Comparison of ENCODE assay signal across 21 cellular contexts in the genomic region with DNA sequence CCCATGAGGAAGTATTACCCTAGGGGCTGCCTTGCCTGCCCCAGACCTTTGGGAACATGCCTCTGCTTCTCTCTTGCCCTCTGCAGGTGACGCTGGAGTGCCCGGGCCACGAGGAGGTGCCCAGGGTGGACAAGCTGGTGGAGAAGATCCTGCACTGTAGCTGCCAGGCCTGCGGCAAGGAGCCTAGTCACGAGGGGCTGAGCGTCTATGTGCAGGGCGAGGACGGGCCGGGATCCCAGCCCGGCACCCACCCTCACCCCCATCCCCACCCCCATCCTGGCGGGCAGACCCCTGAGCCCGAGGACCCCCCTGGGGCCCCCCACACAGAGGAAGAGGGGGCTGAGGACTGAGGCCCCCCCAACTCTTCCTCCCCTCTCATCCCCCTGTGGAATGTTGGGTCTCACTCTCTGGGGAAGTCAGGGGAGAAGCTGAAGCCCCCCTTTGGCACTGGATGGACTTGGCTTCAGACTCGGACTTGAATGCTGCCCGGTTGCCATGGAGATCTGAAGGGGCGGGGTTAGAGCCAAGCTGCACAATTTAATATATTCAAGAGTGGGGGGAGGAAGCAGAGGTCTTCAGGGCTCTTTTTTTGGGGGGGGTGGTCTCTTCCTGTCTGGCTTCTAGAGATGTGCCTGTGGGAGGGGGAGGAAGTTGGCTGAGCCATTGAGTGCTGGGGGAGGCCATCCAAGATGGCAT. TPM values are rescaled to one million over a fixed set of nuclear protein-coding genes. Genes with fewer than 3 reads are reported as not detected.
DNase-seq lines count a peak whose midpoint lies in the region; ATAC-seq, FAIRE-seq and TF ChIP-seq lines count a peak whose summit lies in the region.
"Had no signal": no experiment of that assay in that cellular context is flagged by ENCODE, and none has a peak within 500 bp of the region (broad histone marks: within the 10 kb centered on the region; RNA-seq: fewer than 3 reads in every experiment).

No MANE protein-coding gene starts in this region.

- no peak for TF ChIP-seq EP300 in K562 (IDR thresholded peaks at IDR 0.05; ENCODE audit: low read length)

- ATAC-seq in IMR-90 (ENCODE audit: low read depth), result no peak
- no peak for ATAC-seq in K562
- ATAC-seq: A549, PC-3 had no signal

- H3K4me1 ChIP-seq in IMR-90 (ENCODE audit: control insufficient read depth, insufficient read depth, low read length), result peaks cover 1% of the 10 kb centered on the region; the same call in 1 of the 2 replicates
- H3K4me1 ChIP-seq in K562 (replicated peaks in 1 of 2; ENCODE audit: control insufficient read depth in 2 of 2, insufficient read depth in 2 of 2, low read length in 2 of 2), result peaks cover 5 to 16% of the 10 kb centered on the region in 2 experiments; a peak in 4 of 5 replicates
- H3K4me1 ChIP-seq in neural progenitor cell, result no peaks in the 10 kb centered on the region
- no peaks in the 10 kb centered on the region for H3K4me1 ChIP-seq in smooth muscle cell (ENCODE audit: low read depth)

- no peak overlapping the region for H3K18ac ChIP-seq in IMR-90 (ENCODE audit: low read depth, low read length)

- no peak for FAIRE-seq in K562 (lab: Jason Lieb, UNC)
- FAIRE-seq: A549 had no signal

- no peak overlapping the region for H2BK5ac ChIP-seq in IMR-90 (ENCODE audit: low read depth, low read length, poor library complexity, severe bottlenecking)

- H3K4me2 ChIP-seq in IMR-90 (ENCODE audit: low read depth, low read length), result no peak overlapping the region
- H3K4me2 ChIP-seq in K562 (ENCODE audit: insufficient read depth, low read length), result no peak overlapping the region
- H3K4me2 ChIP-seq in neural progenitor cell, result no peak overlapping the region
- H3K4me2 ChIP-seq in smooth muscle cell, result no peak overlapping the region
- H3K4me2 ChIP-seq: A549, BLaER1 had no signal

- H3K4me3 Mint-ChIP-seq in neural progenitor cell, result peak overlapping the region; percentile 30
- no peak overlapping the region for H3K4me3 Mint-ChIP-seq in activated CD4-positive, alpha-beta T cell treated with anti-CD3 and anti-CD28 coated beads, Interleukin-2, amount 10 ng/mL, durations not matched to agents 24 days and 14 days
- H3K4me3 Mint-ChIP-seq: CD4-positive, alpha-beta memory T cell had no signal

- H3K4me3 ChIP-seq in IMR-90 (ENCODE audit: insufficient read depth, low read depth, low read length) (no peak overlapping the region), K562 (no peak overlapping the region), neural progenitor cell (no peak overlapping the region), smooth muscle cell (no peak overlapping the region)
- H3K4me3 ChIP-seq: A549, BLaER1, MG63 had no signal

- no peak overlapping the region for H3K4ac ChIP-seq in IMR-90 (ENCODE audit: low read depth, low read length)

- peak overlapping the region; percentile 63 for H3K27ac Mint-ChIP-seq in neural progenitor cell
- no peak overlapping the region for H3K27ac Mint-ChIP-seq in activated CD4-positive, alpha-beta T cell treated with anti-CD3 and anti-CD28 coated beads, Interleukin-2, amount 10 ng/mL, durations not matched to agents 24 days and 14 days

- intact Hi-C loops in IMR-90 (cut with micrococcal nuclease), result no loop called here
- intact Hi-C loops in K562 (cut with micrococcal nuclease), result loop anchor here (10.0 kb wide), 2 partner anchors 472 to 752 kb away; a partner anchor contains a TSS
- intact Hi-C loops in activated CD4-positive, alpha-beta T cell treated with anti-CD3 and anti-CD28 coated beads, Interleukin-2, amount 10 ng/mL, durations not matched to agents 24 days and 14 days (cut with micrococcal nuclease), result no loop called here

- H3K9me3 ChIP-seq in IMR-90 (ENCODE audit: control insufficient read depth, insufficient read depth, low read length), result no peaks in the 10 kb centered on the region
- no peaks in the 10 kb centered on the region for H3K9me3 ChIP-seq in K562 (replicated peaks; ENCODE audit: control insufficient read depth, insufficient read depth, low read depth, low read length)
- H3K9me3 ChIP-seq in neural progenitor cell (ENCODE audit: low read depth), result no peaks in the 10 kb centered on the region
- H3K9me3 ChIP-seq in smooth muscle cell (replicated peaks; ENCODE audit: low read depth), result no peaks in the 10 kb centered on the region
- H3K9me3 ChIP-seq: A549, BLaER1, MG63 had no signal

- CTCF ChIA-PET in IMR-90 (lab: Yijun Ruan, JAX), result no interaction called here
- CTCF ChIA-PET in K562 (lab: Yijun Ruan, JAX; ENCODE audit: low intra/inter-chr PET ratio), result no interaction called here

- DNase-seq in NCI-H82 (lab: John Stamatoyannopoulos, UW) (peak; percentile 24), NCI-H82 treated with DMSO at 0.1 percent for 48 hours (lab: John Stamatoyannopoulos, UW; ENCODE audit: unreplicated experiment) (no peak), IMR-90 (no peak), K562 (ENCODE audit: extremely low read depth in 1 of 4, low spot score in 3 of 4) (peak in 1 of 4 experiments; percentile 42), neural progenitor cell (ENCODE audit: low spot score) (no peak), smooth muscle cell (lab: John Stamatoyannopoulos, UW; ENCODE audit: unreplicated experiment) (no peak), NCI-H2171 (lab: John Stamatoyannopoulos, UW) (no peak)
- no peak for DNase-seq in activated CD4-positive, alpha-beta T cell treated with anti-CD3 and anti-CD28 coated beads, Interleukin-2, amount 10 ng/mL, durations not matched to agents 24 days and 14 days
- DNase-seq: CD4-positive, alpha-beta memory T cell; DMS79; H9; Kasumi-1; MG63; NCI-H1694 treated with DMSO at 0.1 percent for 48 hours; NCI-H526; PC-3; T-helper 1 cell had no signal

- no peak for TF ChIP-seq POLR2A in IMR-90 (IDR thresholded peaks at IDR 0.05; ENCODE audit: low read depth, low read length)
- no peak for TF ChIP-seq POLR2A in K562 (conservative IDR thresholded peaks at IDR 0.05)

- no peaks in the 10 kb centered on the region for H3K36me3 Mint-ChIP-seq in neural progenitor cell
- peaks cover 4% of the 10 kb centered on the region for H3K36me3 Mint-ChIP-seq in activated CD4-positive, alpha-beta T cell treated with anti-CD3 and anti-CD28 coated beads, Interleukin-2, amount 10 ng/mL, durations not matched to agents 24 days and 14 days (ENCODE audit: low read depth)

- in situ Hi-C loops in IMR-90 (cut with MboI; ENCODE audit: low sequenced_read_pairs), result no loop called here
- in situ Hi-C loops in K562 (cut with MboI), result loop anchor here (10.0 to 25.0 kb wide), 5 partner anchors 412 to 1045 kb away; no protein-coding TSS in a partner anchor

- peaks cover 12% of the 10 kb centered on the region for H3K27me3 Mint-ChIP-seq in neural progenitor cell (ENCODE audit: insufficient read depth, low read depth)
- H3K27me3 Mint-ChIP-seq in activated CD4-positive, alpha-beta T cell treated with anti-CD3 and anti-CD28 coated beads, Interleukin-2, amount 10 ng/mL, durations not matched to agents 24 days and 14 days, result peaks cover 3% of the 10 kb centered on the region

- H3K79me2 ChIP-seq in K562 (ENCODE audit: control insufficient read depth, insufficient read depth, low read length), result no peaks in the 10 kb centered on the region
- no peaks in the 10 kb centered on the region for H3K79me2 ChIP-seq in neural progenitor cell (ENCODE audit: low read depth)
- no peaks in the 10 kb centered on the region for H3K79me2 ChIP-seq in smooth muscle cell (ENCODE audit: low read depth)

- H3K27me3 ChIP-seq in IMR-90 (ENCODE audit: control insufficient read depth, insufficient read depth, low read length), result no peaks in the 10 kb centered on the region
- peaks cover 0 to 31% of the 10 kb centered on the region in 2 experiments; a peak in 3 of 5 replicates for H3K27me3 ChIP-seq in K562 (ENCODE audit: control insufficient read depth in 2 of 2, insufficient read depth in 2 of 2, low read length in 2 of 2)
- H3K27me3 ChIP-seq in neural progenitor cell, result peaks cover 18% of the 10 kb centered on the region
- H3K27me3 ChIP-seq in smooth muscle cell (ENCODE audit: low read depth), result peaks cover 6% of the 10 kb centered on the region
- H3K27me3 ChIP-seq: BLaER1, MG63 had no signal

- no peak overlapping the region for H4K5ac ChIP-seq in IMR-90 (ENCODE audit: low read depth, low read length)

- WGBS in IMR-90 (ENCODE audit: extremely low coverage in 2 of 2, insufficient read length in 1 of 2), 2 experiments, result no CpG with 5 or more reads among the region's 15 CpGs
- WGBS in K562 (ENCODE audit: insufficient coverage, low coverage, missing lambda C conversion rate), result 13% methylated on average over 11 of the region's 15 CpGs
- 92% methylated on average over 9 of the region's 15 CpGs for WGBS in smooth muscle cell (ENCODE audit: low lambda C conversion rate)

- no peak overlapping the region for H4K8ac ChIP-seq in IMR-90 (ENCODE audit: low read depth in 2 of 2, low read length in 2 of 2)

- H2BK15ac ChIP-seq in IMR-90 (ENCODE audit: low read depth, low read length), result no peak overlapping the region

- dilution Hi-C loops in IMR-90 (cut with HindIII; ENCODE audit: low sequenced_read_pairs, unreplicated experiment), result no loop called here

- H2AK9ac ChIP-seq in IMR-90 (replicated peaks; ENCODE audit: low read depth, low read length, poor library complexity), result no peak overlapping the region

- peaks cover 0 to 20% of the 10 kb centered on the region in 2 experiments; a peak in 2 of 4 replicates for H3K79me1 ChIP-seq in IMR-90 (ENCODE audit: low read depth in 1 of 2, low read length in 2 of 2)

- H2AFZ ChIP-seq in IMR-90 (replicated peaks; ENCODE audit: low read length, poor library complexity) (peak overlapping the region; percentile 29), K562 (ENCODE audit: low read depth, low read length) (no peak overlapping the region), neural progenitor cell (replicated peaks) (no peak overlapping the region), smooth muscle cell (ENCODE audit: low read depth) (no peak overlapping the region)

- no peak overlapping the region for H4K91ac ChIP-seq in IMR-90 (ENCODE audit: insufficient read depth, low read depth, low read length)

- POLR2A ChIA-PET in IMR-90 (lab: Charles Lee; ENCODE audit: unreplicated experiment), result interaction anchor here (0.5 kb wide), 1 partner anchor 451 kb away, joined by 4 read pairs; no protein-coding TSS in a partner anchor
- POLR2A ChIA-PET in K562 (lab: Yijun Ruan, JAX), result interaction anchor here (0.7 to 0.8 kb wide), 2 partner anchors 30 to 363 kb away, joined by 3 read pairs; no protein-coding TSS in a partner anchor

- TF ChIP-seq CTCF in IMR-90 (conservative IDR thresholded peaks at IDR 0.05; ENCODE audit: low read depth, low read length) (no peak), K562 (IDR thresholded peaks at IDR 0.05 in 2 of 3, conservative IDR thresholded peaks at IDR 0.05 in 1 of 3; ENCODE audit: insufficient read depth in 2 of 3, low read depth in 1 of 3, low read length in 3 of 3) (no peak), neural progenitor cell (IDR thresholded peaks at IDR 0.05) (no peak), smooth muscle cell (IDR thresholded peaks at IDR 0.05; ENCODE audit: borderline replicate concordance, insufficient read depth, poor library complexity, severe bottlenecking) (no peak)

- H2AK5ac ChIP-seq in IMR-90 (ENCODE audit: low read depth, low read length), result no peak overlapping the region

- no peak overlapping the region for H3K9ac ChIP-seq in IMR-90 (ENCODE audit: low read depth, low read length)
- H3K9ac ChIP-seq in K562 (ENCODE audit: insufficient read depth in 1 of 2, low read depth in 2 of 2, low read length in 2 of 2), result no peak overlapping the region
- no peak overlapping the region for H3K9ac ChIP-seq in neural progenitor cell
- H3K9ac ChIP-seq in smooth muscle cell (ENCODE audit: low read depth), result no peak overlapping the region
- H3K9ac ChIP-seq: BLaER1 had no signal

- peaks cover 16% of the 10 kb centered on the region for H3F3A ChIP-seq in neural progenitor cell (ENCODE audit: low read depth)
- no peaks in the 10 kb centered on the region for H3F3A ChIP-seq in smooth muscle cell (ENCODE audit: low read depth)

- TF ChIP-seq RAD21 in IMR-90 (IDR thresholded peaks at IDR 0.05; ENCODE audit: low read length) (no peak), K562 (CRISPR knock-in tag; conservative IDR thresholded peaks at IDR 0.05 in 1 of 2, IDR thresholded peaks at IDR 0.05 in 1 of 2) (no peak)

- H3K23ac ChIP-seq in IMR-90 (ENCODE audit: low read depth, low read length), result no peak overlapping the region

- H2BK20ac ChIP-seq in IMR-90 (ENCODE audit: low read depth, low read length), result no peak overlapping the region

- no TSS peak for BruUV-seq in IMR-90 (replicated peaks; lab: Mats Ljungman, UMichigan)
- BruUV-seq in K562 (replicated peaks; lab: Mats Ljungman, UMichigan), result no TSS peak

- H4K20me1 ChIP-seq in IMR-90 (ENCODE audit: insufficient read depth, low read length) (peaks cover 30% of the 10 kb centered on the region), K562 (replicated peaks; ENCODE audit: control insufficient read depth, insufficient read depth, low read length) (no peaks in the 10 kb centered on the region), neural progenitor cell (ENCODE audit: low read depth) (no peaks in the 10 kb centered on the region), smooth muscle cell (ENCODE audit: low read depth) (peaks cover 10% of the 10 kb centered on the region)
- H4K20me1 ChIP-seq: BLaER1 had no signal

- H3K14ac ChIP-seq in IMR-90 (replicated peaks; ENCODE audit: low read depth, low read length), result no peak overlapping the region

- peaks cover 27% of the 10 kb centered on the region for H3K4me1 Mint-ChIP-seq in neural progenitor cell
- H3K4me1 Mint-ChIP-seq in activated CD4-positive, alpha-beta T cell treated with anti-CD3 and anti-CD28 coated beads, Interleukin-2, amount 10 ng/mL, durations not matched to agents 24 days and 14 days, result peaks cover 20% of the 10 kb centered on the region

- H3K36me3 ChIP-seq in IMR-90 (ENCODE audit: control insufficient read depth, insufficient read depth, low read length) (peaks cover 23% of the 10 kb centered on the region; the same call in 1 of the 2 replicates), K562 (ENCODE audit: control insufficient read depth, insufficient read depth, low read length) (no peaks in the 10 kb centered on the region), neural progenitor cell (no peaks in the 10 kb centered on the region), smooth muscle cell (ENCODE audit: low read depth) (no peaks in the 10 kb centered on the region)
- H3K36me3 ChIP-seq: BLaER1, MG63 had no signal

- H3K9me1 ChIP-seq in IMR-90 (ENCODE audit: insufficient read depth, low read length) (peaks cover 6% of the 10 kb centered on the region), K562 (ENCODE audit: control insufficient read depth, insufficient read depth, low read length) (no peaks in the 10 kb centered on the region)

- H3K9me3 Mint-ChIP-seq in neural progenitor cell, result no peaks in the 10 kb centered on the region
- H3K9me3 Mint-ChIP-seq in activated CD4-positive, alpha-beta T cell treated with anti-CD3 and anti-CD28 coated beads, Interleukin-2, amount 10 ng/mL, durations not matched to agents 24 days and 14 days, result no peaks in the 10 kb centered on the region
- H3K9me3 Mint-ChIP-seq: CD4-positive, alpha-beta memory T cell; H9 had no signal

- H3K27ac ChIP-seq in IMR-90 (ENCODE audit: insufficient read depth, low read length) (no peak overlapping the region), K562 (ENCODE audit: extremely low read depth, low read depth, low read length) (no peak overlapping the region), neural progenitor cell (no peak overlapping the region), smooth muscle cell (ENCODE audit: low read depth) (no peak overlapping the region)
- H3K27ac ChIP-seq: A549, BLaER1, HL-60 had no signal

- no peak overlapping the region for H2BK120ac ChIP-seq in IMR-90 (ENCODE audit: low read depth, low read length)

- H3K56ac ChIP-seq in IMR-90 (ENCODE audit: extremely low read depth, insufficient read depth, low read length), result no peak overlapping the region

RNA-seq across cellular contexts. Expression of a gene that starts 7.7 kb away (rescaled TPM):
- total RNA-seq in IMR-90 (2012; rRNA removed) (not detected in 2 replicates), K562 (2014; rRNA removed) (not detected in 2 replicates), K562 (2014; rRNA removed; fragmentation: Illumina TruSeq; extraction: Trizol) (not detected in 2 replicates), K562 (2015; rRNA removed; fragmentation: Illumina TruSeq; extraction: Trizol) (not detected in 2 replicates), K562 (2021) (not detected in 2 replicates), neural progenitor cell (ENCODE audit: low replicate concordance) (0.25 TPM in 1 of 2 replicates, not detected in the other), smooth muscle cell (not detected in 2 replicates)
- polyA plus RNA-seq in IMR-90 (2012; rRNA removed) (not detected in 2 replicates), K562 (2011; rRNA removed) (not detected in 2 replicates), K562 (2014; fragmentation: Illumina TruSeq; extraction: Trizol) (not detected in 2 replicates), K562 (2014; fragmentation: Nextera tagmentation; extraction: Ambion mirVana) (not detected), K562 (2014; rRNA removed) (not detected in 2 replicates), smooth muscle cell (not detected in 2 replicates)
- polyA plus RNA-seq in IMR-90 (2012; cell fraction: cytosol; rRNA removed), result not detected in 2 replicates
- 0.08 TPM in 1 of 2 replicates, not detected in the other for polyA plus RNA-seq in IMR-90 (2012; cell fraction: nucleus; rRNA removed; ENCODE audit: low replicate concordance)
- total RNA-seq in K562 (2011; cell fraction: chromatin; rRNA removed; ENCODE audit: low replicate concordance), result not detected in 2 replicates
- not detected in 2 replicates for total RNA-seq in K562 (2011; cell fraction: nucleolus; rRNA removed)
- total RNA-seq in K562 (2011; cell fraction: nucleoplasm; rRNA removed), result not detected in 2 replicates
- polyA plus RNA-seq in K562 (2011; cell fraction: cytosol; rRNA removed), result not detected in 2 replicates
- polyA plus RNA-seq in K562 (2011; cell fraction: nucleus; rRNA removed), result not detected in 2 replicates
- not detected in 2 replicates for polyA plus RNA-seq in K562 (2012)
- polyA minus RNA-seq in K562 (2011; rRNA and poly(A)+ RNA removed), result not detected in 2 replicates
- not detected in 2 replicates for polyA minus RNA-seq in K562 (2011; cell fraction: cytosol; rRNA and poly(A)+ RNA removed)
- not detected in 2 replicates for polyA minus RNA-seq in K562 (2011; cell fraction: nucleus; rRNA and poly(A)+ RNA removed)
- not detected in 2 replicates for total RNA-seq in activated CD4-positive, alpha-beta T cell treated with anti-CD3 and anti-CD28 coated beads, Interleukin-2, amount 10 ng/mL, durations not matched to agents 24 days and 14 days
- total RNA-seq: HT1080, PC-3 had no signal

RNA-seq across cellular contexts. Expression of a gene that starts 12.8 kb away (rescaled TPM):
- total RNA-seq in IMR-90 (2012; rRNA removed) (12.5 and 14.0 TPM in 2 replicates), K562 (2014; rRNA removed) (2.4 and 4.9 TPM in 2 replicates), K562 (2014; rRNA removed; fragmentation: Illumina TruSeq; extraction: Trizol) (0.80 and 0.91 TPM in 2 replicates), K562 (2015; rRNA removed; fragmentation: Illumina TruSeq; extraction: Trizol) (1.0 and 1.4 TPM in 2 replicates), K562 (2021) (3.4 and 3.7 TPM in 2 replicates), neural progenitor cell (ENCODE audit: low replicate concordance) (2.4 and 7.7 TPM in 2 replicates), smooth muscle cell (9.4 and 12.3 TPM in 2 replicates)
- polyA plus RNA-seq in IMR-90 (2012; rRNA removed) (54.2 and 62.7 TPM in 2 replicates), K562 (2011; rRNA removed) (3.2 and 4.1 TPM in 2 replicates), K562 (2014; fragmentation: Illumina TruSeq; extraction: Trizol) (1.3 and 2.1 TPM in 2 replicates), K562 (2014; fragmentation: Nextera tagmentation; extraction: Ambion mirVana) (under 1 TPM in 1 of 2 experiments, not detected in 1; 0.10 TPM), K562 (2014; rRNA removed) (2.2 and 2.8 TPM in 2 replicates), smooth muscle cell (35.9 and 46.9 TPM in 2 replicates)
- 30.4 and 44.0 TPM in 2 replicates for polyA plus RNA-seq in IMR-90 (2012; cell fraction: cytosol; rRNA removed)
- 13.3 and 30.2 TPM in 2 replicates for polyA plus RNA-seq in IMR-90 (2012; cell fraction: nucleus; rRNA removed; ENCODE audit: low replicate concordance)
- 1.2 and 4.9 TPM in 2 replicates for total RNA-seq in K562 (2011; cell fraction: chromatin; rRNA removed; ENCODE audit: low replicate concordance)
- total RNA-seq in K562 (2011; cell fraction: nucleolus; rRNA removed), result 2.9 and 5.3 TPM in 2 replicates
- total RNA-seq in K562 (2011; cell fraction: nucleoplasm; rRNA removed), result 2.1 and 4.1 TPM in 2 replicates
- 2.8 and 8.3 TPM in 2 replicates for polyA plus RNA-seq in K562 (2011; cell fraction: cytosol; rRNA removed)
- polyA plus RNA-seq in K562 (2011; cell fraction: nucleus; rRNA removed), result 1.8 and 3.1 TPM in 2 replicates
- 1.6 and 1.8 TPM in 2 replicates for polyA plus RNA-seq in K562 (2012)
- 2.0 and 2.8 TPM in 2 replicates for polyA minus RNA-seq in K562 (2011; rRNA and poly(A)+ RNA removed)
- polyA minus RNA-seq in K562 (2011; cell fraction: cytosol; rRNA and poly(A)+ RNA removed), result 5.2 and 5.6 TPM in 2 replicates
- 0.81 and 2.0 TPM in 2 replicates for polyA minus RNA-seq in K562 (2011; cell fraction: nucleus; rRNA and poly(A)+ RNA removed)
- total RNA-seq in activated CD4-positive, alpha-beta T cell treated with anti-CD3 and anti-CD28 coated beads, Interleukin-2, amount 10 ng/mL, durations not matched to agents 24 days and 14 days, result 51.7 and 54.1 TPM in 2 replicates
